Comparison of ENCODE assay signal across 9 cellular contexts in the genomic region with DNA sequence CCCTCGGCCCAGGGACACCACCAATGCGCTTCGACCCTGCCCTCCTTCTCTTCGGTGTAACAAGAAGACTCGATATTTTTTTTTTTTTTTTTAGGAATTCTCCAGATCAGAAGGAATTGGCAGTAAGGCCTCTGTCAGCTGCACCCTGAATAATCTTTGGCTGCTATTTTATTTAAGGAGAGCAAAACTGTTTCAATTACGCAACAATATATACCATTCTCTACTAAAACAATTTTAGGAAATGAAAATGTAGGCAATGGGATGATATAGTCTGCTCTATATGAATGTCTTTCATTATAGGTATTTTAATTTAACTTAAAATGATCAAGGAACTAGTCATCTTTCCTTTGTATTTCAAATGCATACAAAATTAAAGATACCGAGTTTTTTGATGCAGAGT. TPM values are rescaled to one million over a fixed set of nuclear protein-coding genes. Genes with fewer than 3 reads are reported as not detected.
DNase-seq lines count a peak whose midpoint lies in the region; ATAC-seq, FAIRE-seq and TF ChIP-seq lines count a peak whose summit lies in the region.
"Had no signal": no experiment of that assay in that cellular context is flagged by ENCODE, and none has a peak within 500 bp of the region (broad histone marks: within the 10 kb centered on the region; RNA-seq: fewer than 3 reads in every experiment).

No MANE protein-coding gene starts in this region.

- no peaks in the 10 kb centered on the region for H4K20me1 ChIP-seq in HepG2 (ENCODE audit: insufficient read depth, low read length)

- H3K4me3 ChIP-seq in HepG2 (replicated peaks in 1 of 3; ENCODE audit: insufficient read depth in 1 of 3, low read depth in 2 of 3, low read length in 3 of 3), result peak overlapping the region in 2 of 3 experiments; percentile 9 to 62; a peak in 4 of 6 replicates
- peak overlapping the region in 1 of 3 donors; percentile 31 for H3K4me3 ChIP-seq in right lobe of liver
- peak overlapping the region; percentile 22 for H3K4me3 ChIP-seq in choroid plexus epithelial cell (ENCODE audit: low read depth, low read length)
- peak overlapping the region in 1 of 2 donors; percentile 42 for H3K4me3 ChIP-seq in uterus

- no peak for TF ChIP-seq RAD21 in HepG2 (CRISPR knock-in tag; IDR thresholded peaks at IDR 0.05)

- DNase-seq in HepG2 (ENCODE audit: low spot score), result no peak
- DNase-seq in right lobe of liver, result no peak
- no peak for DNase-seq in choroid plexus epithelial cell (ENCODE audit: low read depth)
- DNase-seq in natural killer cell treated with Interleukin-12 subunit alpha and Interleukin-12 subunit beta and Interleukin-15 and Interleukin-18, amount 100 ng/mL, for 72 hours (ENCODE audit: low spot score), result no peak
- DNase-seq in uterus, result no peak
- DNase-seq in NOMO-1 (lab: John Stamatoyannopoulos, UW; ENCODE audit: unreplicated experiment in 2 of 2), result no peak

- peak overlapping the region; percentile 93 for H3K4me2 ChIP-seq in HepG2 (ENCODE audit: low read depth, low read length)

- intact Hi-C loops in HepG2 (cut with micrococcal nuclease; ENCODE audit: unreplicated experiment), result no loop called here
- intact Hi-C loops in right lobe of liver (cut with DNase I), result no loop called here
- intact Hi-C loops in uterus (cut with DNase I; ENCODE audit: low total_unique reads), result no loop called here

- H3K4me1 ChIP-seq in HepG2 (ENCODE audit: insufficient read depth, low read length), result peaks cover 41% of the 10 kb centered on the region
- H3K4me1 ChIP-seq in right lobe of liver, result no peaks in the 10 kb centered on the region
- H3K4me1 ChIP-seq in uterus, result no peaks in the 10 kb centered on the region

- POLR2A ChIA-PET in HepG2 (lab: Yijun Ruan, JAX), result interaction anchor here (0.6 to 3.8 kb wide), 7 partner anchors 11 to 217 kb away, joined by 3 to 56 read pairs (median 12); a partner anchor contains a TSS

- no peaks in the 10 kb centered on the region for H3K36me3 Mint-ChIP-seq in natural killer cell treated with Interleukin-12 subunit alpha and Interleukin-12 subunit beta and Interleukin-15 and Interleukin-18, amount 100 ng/mL, for 72 hours

- no peak for TF ChIP-seq POLR2A in HepG2 (IDR thresholded peaks at IDR 0.05; ENCODE audit: insufficient read depth in 1 of 2, low read depth in 2 of 2, low read length in 2 of 2)
- no peak for TF ChIP-seq POLR2A in right lobe of liver (IDR thresholded peaks at IDR 0.05)
- no peak for TF ChIP-seq POLR2A in uterus (IDR thresholded peaks at IDR 0.05)

- H3K4me1 Mint-ChIP-seq in natural killer cell treated with Interleukin-12 subunit alpha and Interleukin-12 subunit beta and Interleukin-15 and Interleukin-18, amount 100 ng/mL, for 72 hours (ENCODE audit: low read depth in 2 of 2), result peaks cover 12 to 15% of the 10 kb centered on the region in 2 donors

- WGBS in HepG2 (ENCODE audit: low lambda C conversion rate), result 47% methylated on average over 7 of the region's 7 CpGs
- WGBS in right lobe of liver (ENCODE audit: insufficient coverage, low coverage, low lambda C conversion rate, missing lambda C conversion rate), result 19% methylated on average over 7 of the region's 7 CpGs

- in situ Hi-C loops in HepG2 (cut with HindIII; ENCODE audit: extremely low pct_ligation_motif_present, low pct_unique_long_range_greater_than_20kb), result no loop called here

- peaks cover 0 to 3% of the 10 kb centered on the region in 2 donors for H3K27me3 Mint-ChIP-seq in natural killer cell treated with Interleukin-12 subunit alpha and Interleukin-12 subunit beta and Interleukin-15 and Interleukin-18, amount 100 ng/mL, for 72 hours

- no peak for ATAC-seq in HepG2
- ATAC-seq in right lobe of liver, result no peak
- no peak for ATAC-seq in natural killer cell treated with Interleukin-12 subunit alpha and Interleukin-12 subunit beta and Interleukin-15 and Interleukin-18, amount 100 ng/mL, for 72 hours
- ATAC-seq in GM21423 (IDR thresholded peaks at IDR 0.05; ENCODE audit: unreplicated experiment), result no peak
- no peak for ATAC-seq in HG03025 (IDR thresholded peaks at IDR 0.05; ENCODE audit: low FRiP score, unreplicated experiment)

- H3K27me3 ChIP-seq in HepG2 (ENCODE audit: control insufficient read depth in 1 of 2, insufficient read depth in 2 of 2, low read length in 2 of 2) (no peaks in the 10 kb centered on the region; a peak in 1 of 5 replicates), right lobe of liver (no peaks in the 10 kb centered on the region), uterus (no peaks in the 10 kb centered on the region)

- CTCF ChIA-PET in HepG2 (lab: Yijun Ruan, JAX; ENCODE audit: low intra/inter-chr PET ratio, low total read pairs), result no interaction called here

- FAIRE-seq in HepG2 (lab: Jason Lieb, UNC), result no peak
- FAIRE-seq: keratinocyte had no signal

- peak overlapping the region; percentile 50 to 82 for H3K27ac Mint-ChIP-seq in natural killer cell treated with Interleukin-12 subunit alpha and Interleukin-12 subunit beta and Interleukin-15 and Interleukin-18, amount 100 ng/mL, for 72 hours

- peak overlapping the region; percentile 77 for H3K4me3 Mint-ChIP-seq in natural killer cell treated with Interleukin-12 subunit alpha and Interleukin-12 subunit beta and Interleukin-15 and Interleukin-18, amount 100 ng/mL, for 72 hours

- no peak for TF ChIP-seq CTCF in HepG2 (CRISPR knock-in tag; IDR thresholded peaks at IDR 0.05)
- no peak for TF ChIP-seq CTCF in right lobe of liver (IDR thresholded peaks at IDR 0.05)
- no peak for TF ChIP-seq CTCF in choroid plexus epithelial cell (conservative IDR thresholded peaks at IDR 0.05; ENCODE audit: low read depth, low read length)
- no peak for TF ChIP-seq CTCF in uterus (IDR thresholded peaks at IDR 0.05)

- H3K9ac ChIP-seq in HepG2 (ENCODE audit: insufficient read depth, low read depth, low read length), result no peak overlapping the region

- H3K27ac ChIP-seq in HepG2 (ENCODE audit: extremely low read length, insufficient read depth, low read length) (no peak overlapping the region), right lobe of liver (no peak overlapping the region), uterus (peak overlapping the region; percentile 66 to 86)

- H2AFZ ChIP-seq in HepG2 (ENCODE audit: low read length), result no peak overlapping the region

- H3K79me2 ChIP-seq in HepG2 (ENCODE audit: insufficient read depth, low read length), result no peaks in the 10 kb centered on the region

- BruUV-seq in HepG2 (replicated peaks; lab: Mats Ljungman, UMichigan), result no TSS peak

- no peaks in the 10 kb centered on the region for H3K36me3 ChIP-seq in HepG2 (replicated peaks in 1 of 2; ENCODE audit: control insufficient read depth in 1 of 2, insufficient read depth in 2 of 2, low read length in 2 of 2)
- H3K36me3 ChIP-seq in right lobe of liver, result no peaks in the 10 kb centered on the region
- H3K36me3 ChIP-seq in uterus, result no peaks in the 10 kb centered on the region

- no peaks in the 10 kb centered on the region for H3K9me3 Mint-ChIP-seq in natural killer cell treated with Interleukin-12 subunit alpha and Interleukin-12 subunit beta and Interleukin-15 and Interleukin-18, amount 100 ng/mL, for 72 hours

- H3K9me3 ChIP-seq in HepG2 (ENCODE audit: low read length) (no peaks in the 10 kb centered on the region), right lobe of liver (no peaks in the 10 kb centered on the region), uterus (no peaks in the 10 kb centered on the region)

- TF ChIP-seq EP300 in HepG2 (IDR thresholded peaks at IDR 0.05; ENCODE audit: low read depth in 2 of 2, low read length in 2 of 2) (no peak), HepG2 (CRISPR knock-in tag; IDR thresholded peaks at IDR 0.05; ENCODE audit: borderline replicate concordance) (no peak)

RNA-seq across cellular contexts. Expression of a gene that starts 13.3 kb away (rescaled TPM):
- total RNA-seq in HepG2 (2016; rRNA removed; fragmentation: Illumina TruSeq; extraction: Trizol) (56.2 and 63.0 TPM in 2 replicates), right lobe of liver (1 to 10 TPM; 4.2 to 7.5 (median 5.9) TPM), uterus (10 to 100 TPM in 3 of 4 donors, 1 to 10 TPM in 1; 3.3 to 56.7 (median 19.2) TPM)
- 12.1 and 12.3 TPM in 2 replicates for total RNA-seq in HepG2 (2016; cell fraction: cytosol; rRNA removed; fragmentation: Illumina TruSeq; extraction: Trizol; ENCODE audit: low read depth)
- total RNA-seq in HepG2 (2016; cell fraction: insoluble cytoplasmic fraction; rRNA removed; fragmentation: Illumina TruSeq; extraction: Trizol), result 49.2 and 64.0 TPM in 2 replicates
- total RNA-seq in HepG2 (2016; cell fraction: membrane; rRNA removed; fragmentation: Illumina TruSeq; extraction: Trizol), result 45.3 and 47.4 TPM in 2 replicates
- total RNA-seq in HepG2 (2016; cell fraction: nucleus; rRNA removed; fragmentation: Illumina TruSeq; extraction: Trizol), result 28.6 and 30.4 TPM in 2 replicates
- polyA plus RNA-seq in HepG2 (2011; rRNA removed), result 43.8 and 46.6 TPM in 2 replicates
- polyA plus RNA-seq in HepG2 (2011; cell fraction: cytosol; rRNA removed), result 44.4 and 45.0 TPM in 2 replicates
- 21.2 and 22.1 TPM in 2 replicates for polyA plus RNA-seq in HepG2 (2011; cell fraction: nucleus; rRNA removed)
- 37.3 and 43.5 TPM in 2 replicates for polyA plus RNA-seq in HepG2 (2012)
- 8.1 and 9.0 TPM in 2 replicates for polyA plus RNA-seq in HepG2 (2016; cell fraction: cytosol; fragmentation: Illumina TruSeq; extraction: Trizol; ENCODE audit: low read depth)
- polyA plus RNA-seq in HepG2 (2016; cell fraction: insoluble cytoplasmic fraction; fragmentation: Illumina TruSeq; extraction: Trizol; ENCODE audit: low read depth), result 75.7 and 81.5 TPM in 2 replicates
- 37.6 and 38.3 TPM in 2 replicates for polyA plus RNA-seq in HepG2 (2016; cell fraction: membrane; fragmentation: Illumina TruSeq; extraction: Trizol; ENCODE audit: low read depth)
- polyA plus RNA-seq in HepG2 (2016; cell fraction: nucleus; fragmentation: Illumina TruSeq; extraction: Trizol; ENCODE audit: insufficient read depth, low read depth), result 57.9 and 60.5 TPM in 2 replicates
- 9.3 and 53.1 TPM in 2 replicates for polyA minus RNA-seq in HepG2 (2011; rRNA and poly(A)+ RNA removed; ENCODE audit: low replicate concordance)
- polyA minus RNA-seq in HepG2 (2011; cell fraction: cytosol; rRNA and poly(A)+ RNA removed), result 31.3 and 34.6 TPM in 2 replicates
- 16.1 and 17.3 TPM in 2 replicates for polyA minus RNA-seq in HepG2 (2011; cell fraction: nucleus; rRNA and poly(A)+ RNA removed)
- total RNA-seq in natural killer cell treated with Interleukin-12 subunit alpha and Interleukin-12 subunit beta and Interleukin-15 and Interleukin-18, amount 100 ng/mL, for 72 hours, result 10 to 100 TPM; 18.7 to 20.6 TPM

RNA-seq across cellular contexts. Expression of a gene that starts 14.7 kb away (rescaled TPM):
- total RNA-seq in HepG2 (2016; rRNA removed; fragmentation: Illumina TruSeq; extraction: Trizol) (12.1 and 18.7 TPM in 2 replicates), right lobe of liver (1 to 10 TPM; 3.6 to 6.4 (median 4.6) TPM), uterus (10 to 100 TPM in 1 of 4 donors, 1 to 10 TPM in 3; 2.4 to 21.9 (median 7.4) TPM)
- 5.2 and 6.4 TPM in 2 replicates for total RNA-seq in HepG2 (2016; cell fraction: cytosol; rRNA removed; fragmentation: Illumina TruSeq; extraction: Trizol; ENCODE audit: low read depth)
- 10.8 and 18.0 TPM in 2 replicates for total RNA-seq in HepG2 (2016; cell fraction: insoluble cytoplasmic fraction; rRNA removed; fragmentation: Illumina TruSeq; extraction: Trizol)
- total RNA-seq in HepG2 (2016; cell fraction: membrane; rRNA removed; fragmentation: Illumina TruSeq; extraction: Trizol), result 19.3 and 22.7 TPM in 2 replicates
- 14.7 and 17.3 TPM in 2 replicates for total RNA-seq in HepG2 (2016; cell fraction: nucleus; rRNA removed; fragmentation: Illumina TruSeq; extraction: Trizol)
- 10.0 and 11.5 TPM in 2 replicates for polyA plus RNA-seq in HepG2 (2011; rRNA removed)
- polyA plus RNA-seq in HepG2 (2011; cell fraction: cytosol; rRNA removed), result 5.9 and 7.7 TPM in 2 replicates
- 33.8 and 40.6 TPM in 2 replicates for polyA plus RNA-seq in HepG2 (2011; cell fraction: nucleus; rRNA removed)
- 33.1 and 35.1 TPM in 2 replicates for polyA plus RNA-seq in HepG2 (2012)
- polyA plus RNA-seq in HepG2 (2016; cell fraction: cytosol; fragmentation: Illumina TruSeq; extraction: Trizol; ENCODE audit: low read depth), result 9.1 and 11.5 TPM in 2 replicates
- 37.4 and 47.0 TPM in 2 replicates for polyA plus RNA-seq in HepG2 (2016; cell fraction: insoluble cytoplasmic fraction; fragmentation: Illumina TruSeq; extraction: Trizol; ENCODE audit: low read depth)
- 35.3 and 38.7 TPM in 2 replicates for polyA plus RNA-seq in HepG2 (2016; cell fraction: membrane; fragmentation: Illumina TruSeq; extraction: Trizol; ENCODE audit: low read depth)
- 63.1 and 67.8 TPM in 2 replicates for polyA plus RNA-seq in HepG2 (2016; cell fraction: nucleus; fragmentation: Illumina TruSeq; extraction: Trizol; ENCODE audit: insufficient read depth, low read depth)
- 2.4 and 12.0 TPM in 2 replicates for polyA minus RNA-seq in HepG2 (2011; rRNA and poly(A)+ RNA removed; ENCODE audit: low replicate concordance)
- 11.2 and 12.0 TPM in 2 replicates for polyA minus RNA-seq in HepG2 (2011; cell fraction: cytosol; rRNA and poly(A)+ RNA removed)
- polyA minus RNA-seq in HepG2 (2011; cell fraction: nucleus; rRNA and poly(A)+ RNA removed), result 9.6 and 12.7 TPM in 2 replicates
- 1 to 10 TPM in 1 of 2 donors, under 1 TPM in 1; 0.36 to 1.5 TPM for total RNA-seq in natural killer cell treated with Interleukin-12 subunit alpha and Interleukin-12 subunit beta and Interleukin-15 and Interleukin-18, amount 100 ng/mL, for 72 hours

RNA-seq across cellular contexts. Expression of a gene that starts 20.1 kb away (rescaled TPM):
- total RNA-seq in HepG2 (2016; rRNA removed; fragmentation: Illumina TruSeq; extraction: Trizol) (3.8 and 4.7 TPM in 2 replicates), right lobe of liver (1 to 10 TPM in 4 of 6 experiments, under 1 TPM in 2; 0.62 to 2.5 (median 1.8) TPM), uterus (10 to 100 TPM in 2 of 4 donors, 1 to 10 TPM in 2; 2.8 to 18.2 (median 11.2) TPM)
- total RNA-seq in HepG2 (2016; cell fraction: cytosol; rRNA removed; fragmentation: Illumina TruSeq; extraction: Trizol; ENCODE audit: low read depth), result 0.51 and 1.3 TPM in 2 replicates
- 3.1 and 5.0 TPM in 2 replicates for total RNA-seq in HepG2 (2016; cell fraction: insoluble cytoplasmic fraction; rRNA removed; fragmentation: Illumina TruSeq; extraction: Trizol)
- 2.0 and 2.7 TPM in 2 replicates for total RNA-seq in HepG2 (2016; cell fraction: membrane; rRNA removed; fragmentation: Illumina TruSeq; extraction: Trizol)
- total RNA-seq in HepG2 (2016; cell fraction: nucleus; rRNA removed; fragmentation: Illumina TruSeq; extraction: Trizol), result 9.9 and 10.7 TPM in 2 replicates
- polyA plus RNA-seq in HepG2 (2011; rRNA removed), result 18.2 and 20.6 TPM in 2 replicates
- 10.7 and 11.6 TPM in 2 replicates for polyA plus RNA-seq in HepG2 (2011; cell fraction: cytosol; rRNA removed)
- polyA plus RNA-seq in HepG2 (2011; cell fraction: nucleus; rRNA removed), result 25.9 and 27.9 TPM in 2 replicates
- 17.5 and 20.7 TPM in 2 replicates for polyA plus RNA-seq in HepG2 (2012)
- 4.3 and 5.1 TPM in 2 replicates for polyA plus RNA-seq in HepG2 (2016; cell fraction: cytosol; fragmentation: Illumina TruSeq; extraction: Trizol; ENCODE audit: low read depth)
- 13.8 and 15.5 TPM in 2 replicates for polyA plus RNA-seq in HepG2 (2016; cell fraction: insoluble cytoplasmic fraction; fragmentation: Illumina TruSeq; extraction: Trizol; ENCODE audit: low read depth)
- 7.8 and 8.1 TPM in 2 replicates for polyA plus RNA-seq in HepG2 (2016; cell fraction: membrane; fragmentation: Illumina TruSeq; extraction: Trizol; ENCODE audit: low read depth)
- 37.7 and 37.8 TPM in 2 replicates for polyA plus RNA-seq in HepG2 (2016; cell fraction: nucleus; fragmentation: Illumina TruSeq; extraction: Trizol; ENCODE audit: insufficient read depth, low read depth)
- polyA minus RNA-seq in HepG2 (2011; rRNA and poly(A)+ RNA removed; ENCODE audit: low replicate concordance), result 1.7 and 6.2 TPM in 2 replicates
- polyA minus RNA-seq in HepG2 (2011; cell fraction: cytosol; rRNA and poly(A)+ RNA removed), result 2.8 and 3.7 TPM in 2 replicates
- 16.1 and 18.5 TPM in 2 replicates for polyA minus RNA-seq in HepG2 (2011; cell fraction: nucleus; rRNA and poly(A)+ RNA removed)
- 1 to 10 TPM; 2.0 to 6.2 TPM for total RNA-seq in natural killer cell treated with Interleukin-12 subunit alpha and Interleukin-12 subunit beta and Interleukin-15 and Interleukin-18, amount 100 ng/mL, for 72 hours

RNA-seq across cellular contexts. Expression of a gene that starts 36.3 kb away (rescaled TPM):
- total RNA-seq in HepG2 (2016; rRNA removed; fragmentation: Illumina TruSeq; extraction: Trizol) (28.4 and 32.3 TPM in 2 replicates), right lobe of liver (1 to 10 TPM; 1.3 to 4.1 (median 1.9) TPM), uterus (10 to 100 TPM; 10.2 to 65.6 (median 28.7) TPM)
- total RNA-seq in HepG2 (2016; cell fraction: cytosol; rRNA removed; fragmentation: Illumina TruSeq; extraction: Trizol; ENCODE audit: low read depth), result 13.5 and 19.5 TPM in 2 replicates
- 26.0 and 33.1 TPM in 2 replicates for total RNA-seq in HepG2 (2016; cell fraction: insoluble cytoplasmic fraction; rRNA removed; fragmentation: Illumina TruSeq; extraction: Trizol)
- 30.9 and 37.0 TPM in 2 replicates for total RNA-seq in HepG2 (2016; cell fraction: membrane; rRNA removed; fragmentation: Illumina TruSeq; extraction: Trizol)
- total RNA-seq in HepG2 (2016; cell fraction: nucleus; rRNA removed; fragmentation: Illumina TruSeq; extraction: Trizol), result 18.0 and 19.9 TPM in 2 replicates
- polyA plus RNA-seq in HepG2 (2011; rRNA removed), result 49.4 and 63.3 TPM in 2 replicates
- 69.4 and 90.4 TPM in 2 replicates for polyA plus RNA-seq in HepG2 (2011; cell fraction: cytosol; rRNA removed)
- polyA plus RNA-seq in HepG2 (2011; cell fraction: nucleus; rRNA removed), result 68.6 and 73.2 TPM in 2 replicates
- polyA plus RNA-seq in HepG2 (2012), result 32.8 and 45.8 TPM in 2 replicates
- polyA plus RNA-seq in HepG2 (2016; cell fraction: cytosol; fragmentation: Illumina TruSeq; extraction: Trizol; ENCODE audit: low read depth), result 30.7 and 34.2 TPM in 2 replicates
- polyA plus RNA-seq in HepG2 (2016; cell fraction: insoluble cytoplasmic fraction; fragmentation: Illumina TruSeq; extraction: Trizol; ENCODE audit: low read depth), result 54.0 and 55.2 TPM in 2 replicates
- 61.7 and 66.8 TPM in 2 replicates for polyA plus RNA-seq in HepG2 (2016; cell fraction: membrane; fragmentation: Illumina TruSeq; extraction: Trizol; ENCODE audit: low read depth)
- polyA plus RNA-seq in HepG2 (2016; cell fraction: nucleus; fragmentation: Illumina TruSeq; extraction: Trizol; ENCODE audit: insufficient read depth, low read depth), result 79.0 and 79.1 TPM in 2 replicates
- polyA minus RNA-seq in HepG2 (2011; rRNA and poly(A)+ RNA removed; ENCODE audit: low replicate concordance), result 1.6 and 52.5 TPM in 2 replicates
- polyA minus RNA-seq in HepG2 (2011; cell fraction: cytosol; rRNA and poly(A)+ RNA removed), result 32.5 and 33.1 TPM in 2 replicates
- 10.7 and 15.0 TPM in 2 replicates for polyA minus RNA-seq in HepG2 (2011; cell fraction: nucleus; rRNA and poly(A)+ RNA removed)
- total RNA-seq in natural killer cell treated with Interleukin-12 subunit alpha and Interleukin-12 subunit beta and Interleukin-15 and Interleukin-18, amount 100 ng/mL, for 72 hours, result 1 to 10 TPM; 3.6 to 5.5 TPM

RNA-seq across cellular contexts. Expression of a gene that starts 53.1 kb away (rescaled TPM):
- total RNA-seq in HepG2 (2016; rRNA removed; fragmentation: Illumina TruSeq; extraction: Trizol), result not detected in 2 replicates
- total RNA-seq in HepG2 (2016; cell fraction: cytosol; rRNA removed; fragmentation: Illumina TruSeq; extraction: Trizol; ENCODE audit: low read depth), result not detected in 2 replicates
- total RNA-seq in HepG2 (2016; cell fraction: insoluble cytoplasmic fraction; rRNA removed; fragmentation: Illumina TruSeq; extraction: Trizol), result not detected in 2 replicates
- not detected in 2 replicates for total RNA-seq in HepG2 (2016; cell fraction: membrane; rRNA removed; fragmentation: Illumina TruSeq; extraction: Trizol)
- not detected in 2 replicates for total RNA-seq in HepG2 (2016; cell fraction: nucleus; rRNA removed; fragmentation: Illumina TruSeq; extraction: Trizol)
- polyA plus RNA-seq in HepG2 (2011; rRNA removed), result not detected in 2 replicates
- not detected in 2 replicates for polyA plus RNA-seq in HepG2 (2011; cell fraction: cytosol; rRNA removed)
- polyA plus RNA-seq in HepG2 (2011; cell fraction: nucleus; rRNA removed), result not detected in 2 replicates
- not detected in 2 replicates for polyA plus RNA-seq in HepG2 (2012)
- polyA plus RNA-seq in HepG2 (2016; cell fraction: cytosol; fragmentation: Illumina TruSeq; extraction: Trizol; ENCODE audit: low read depth), result not detected in 2 replicates
- polyA plus RNA-seq in HepG2 (2016; cell fraction: insoluble cytoplasmic fraction; fragmentation: Illumina TruSeq; extraction: Trizol; ENCODE audit: low read depth), result not detected in 2 replicates
- polyA plus RNA-seq in HepG2 (2016; cell fraction: membrane; fragmentation: Illumina TruSeq; extraction: Trizol; ENCODE audit: low read depth), result not detected in 2 replicates
- polyA plus RNA-seq in HepG2 (2016; cell fraction: nucleus; fragmentation: Illumina TruSeq; extraction: Trizol; ENCODE audit: insufficient read depth, low read depth), result not detected in 2 replicates
- polyA minus RNA-seq in HepG2 (2011; rRNA and poly(A)+ RNA removed; ENCODE audit: low replicate concordance), result not detected in 2 replicates
- not detected in 2 replicates for polyA minus RNA-seq in HepG2 (2011; cell fraction: cytosol; rRNA and poly(A)+ RNA removed)
- polyA minus RNA-seq in HepG2 (2011; cell fraction: nucleus; rRNA and poly(A)+ RNA removed), result not detected in 2 replicates
- under 1 TPM in 3 of 6 experiments, not detected in 3; 0.30 to 0.35 (median 0.31) TPM for total RNA-seq in right lobe of liver
- not detected for total RNA-seq in natural killer cell treated with Interleukin-12 subunit alpha and Interleukin-12 subunit beta and Interleukin-15 and Interleukin-18, amount 100 ng/mL, for 72 hours
- total RNA-seq in uterus, result not detected
- polyA plus RNA-seq: keratinocyte had no signal

Comparison
In these comparisons a context has a peak if more than half of its experiments do, and no peak if none do; other contexts are left out.
1. H3K27ac ChIP-seq: peak in uterus (2 of 2); none in HepG2 (single experiment) and right lobe of liver (0 of 3).